Comparison of ENCODE assay signal across 1 cellular context in genomic region chr13:40503966-40504591, GRCh38.
TF ChIP-seq lines count a peak whose summit lies in the region.

No MANE protein-coding gene starts in this region.

TF ChIP-seq in HepG2, 621 proteins besides CTCF, POLR2A, EP300 and RAD21 (continued from another document and continues in another):
- TF ChIP-seq ZBTB34 (CRISPR knock-in tag; IDR thresholded peaks at IDR 0.05): peak; percentile 72
- no peak for TF ChIP-seq ZNF770 (CRISPR knock-in tag; IDR thresholded peaks at IDR 0.05)
- TF ChIP-seq, protein P1, sequence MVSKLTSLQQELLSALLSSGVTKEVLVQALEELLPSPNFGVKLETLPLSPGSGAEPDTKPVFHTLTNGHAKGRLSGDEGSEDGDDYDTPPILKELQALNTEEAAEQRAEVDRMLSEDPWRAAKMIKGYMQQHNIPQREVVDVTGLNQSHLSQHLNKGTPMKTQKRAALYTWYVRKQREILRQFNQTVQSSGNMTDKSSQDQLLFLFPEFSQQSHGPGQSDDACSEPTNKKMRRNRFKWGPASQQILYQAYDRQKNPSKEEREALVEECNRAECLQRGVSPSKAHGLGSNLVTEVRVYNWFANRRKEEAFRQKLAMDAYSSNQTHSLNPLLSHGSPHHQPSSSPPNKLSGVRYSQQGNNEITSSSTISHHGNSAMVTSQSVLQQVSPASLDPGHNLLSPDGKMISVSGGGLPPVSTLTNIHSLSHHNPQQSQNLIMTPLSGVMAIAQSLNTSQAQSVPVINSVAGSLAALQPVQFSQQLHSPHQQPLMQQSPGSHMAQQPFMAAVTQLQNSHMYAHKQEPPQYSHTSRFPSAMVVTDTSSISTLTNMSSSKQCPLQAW (CRISPR knock-in tag; IDR thresholded peaks at IDR 0.05): peak; percentile 48; the same call in 1 of the 2 replicates
- 0 out of 2 replicates have a peak, but pooled peaks have one; percentile 45 for TF ChIP-seq DMAP1 (CRISPR knock-in tag; IDR thresholded peaks at IDR 0.05)
- TF ChIP-seq ZNF646 (CRISPR knock-in tag; IDR thresholded peaks at IDR 0.05): peak; percentile 93
- peak; percentile 72 for TF ChIP-seq POGZ (CRISPR knock-in tag; IDR thresholded peaks at IDR 0.05)
- peak; percentile 79 for TF ChIP-seq SALL1 (CRISPR knock-in tag; IDR thresholded peaks at IDR 0.05)
- TF ChIP-seq FOXA1 (IDR thresholded peaks at IDR 0.05): peak; percentile 91
- peak; percentile 90 for TF ChIP-seq FOXA1 (CRISPR knock-in tag; IDR thresholded peaks at IDR 0.05)
- TF ChIP-seq SOX13 (IDR thresholded peaks at IDR 0.05): peak; percentile 86
- peak in 1 of 2 experiments; percentile 85; a peak in 2 of 4 replicates for TF ChIP-seq SOX13 (CRISPR knock-in tag; conservative IDR thresholded peaks at IDR 0.05 in 1 of 2, IDR thresholded peaks at IDR 0.05 in 1 of 2)
- peak; percentile 65 for TF ChIP-seq ELF3 (CRISPR knock-in tag; IDR thresholded peaks at IDR 0.05)
- TF ChIP-seq GATAD2A (CRISPR knock-in tag; IDR thresholded peaks at IDR 0.05): peak; percentile 76
- TF ChIP-seq ZSCAN5A (CRISPR knock-in tag; IDR thresholded peaks at IDR 0.05; ENCODE audit: borderline replicate concordance): no peak; the same call in 1 of the 2 replicates
- no peak for TF ChIP-seq PITX1 (CRISPR knock-in tag; IDR thresholded peaks at IDR 0.05)
- peak; percentile 83 for TF ChIP-seq SOX5 (CRISPR knock-in tag; IDR thresholded peaks at IDR 0.05; ENCODE audit: borderline replicate concordance)
- TF ChIP-seq ARID4A (CRISPR knock-in tag; IDR thresholded peaks at IDR 0.05; ENCODE audit: borderline replicate concordance): peak; percentile 44; the same call in 1 of the 2 replicates
- peak; percentile 89 for TF ChIP-seq RARA (CRISPR knock-in tag; IDR thresholded peaks at IDR 0.05)
- peak; percentile 80 for TF ChIP-seq FOXA3 (CRISPR knock-in tag; IDR thresholded peaks at IDR 0.05)
- 0 out of 2 replicates have a peak, but pooled peaks have one; percentile 34 for TF ChIP-seq KMT2A (CRISPR knock-in tag; IDR thresholded peaks at IDR 0.05)
- peak; percentile 96 for TF ChIP-seq TBL1XR1 (IDR thresholded peaks at IDR 0.05; ENCODE audit: borderline replicate concordance, low read length, partially characterized antibody)
- TF ChIP-seq ZNF749 (CRISPR knock-in tag; IDR thresholded peaks at IDR 0.05; ENCODE audit: borderline replicate concordance): no peak
- TF ChIP-seq ARNTL (CRISPR knock-in tag; IDR thresholded peaks at IDR 0.05): peak; percentile 63; the same call in 1 of the 2 replicates
- peak; percentile 57 for TF ChIP-seq ASH2L (IDR thresholded peaks at IDR 0.05; ENCODE audit: insufficient read length, low read depth, low read length)
- TF ChIP-seq CCDC6 (CRISPR knock-in tag; IDR thresholded peaks at IDR 0.05): peak; percentile 63; the same call in 1 of the 2 replicates
- TF ChIP-seq HIVEP1 (CRISPR knock-in tag; IDR thresholded peaks at IDR 0.05): 0 out of 2 replicates have a peak, but pooled peaks have one; percentile 35
- TF ChIP-seq ZKSCAN8 (CRISPR knock-in tag; IDR thresholded peaks at IDR 0.05; ENCODE audit: borderline replicate concordance): peak; percentile 60; the same call in 1 of the 2 replicates
- TF ChIP-seq, protein P2, sequence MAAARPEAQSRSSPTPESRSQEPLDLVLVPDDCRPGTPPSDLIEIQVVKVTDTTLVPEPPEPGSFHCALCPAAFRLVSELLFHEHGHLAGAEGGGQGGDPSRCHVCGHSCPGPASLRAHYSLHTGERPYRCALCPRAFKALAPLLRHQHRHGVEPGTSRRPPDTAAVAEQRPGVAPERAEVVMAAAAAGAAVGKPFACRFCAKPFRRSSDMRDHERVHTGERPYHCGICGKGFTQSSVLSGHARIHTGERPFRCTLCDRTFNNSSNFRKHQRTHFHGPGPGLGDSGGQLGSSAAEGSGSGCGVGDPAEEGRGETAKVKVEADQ (CRISPR knock-in tag; IDR thresholded peaks at IDR 0.05; ENCODE audit: borderline replicate concordance): no peak
- TF ChIP-seq STAG1 (CRISPR knock-in tag; IDR thresholded peaks at IDR 0.05): peak; percentile 32; the same call in 1 of the 2 replicates
- peak; percentile 55; the same call in 1 of the 2 replicates for TF ChIP-seq HMG20B (CRISPR knock-in tag; conservative IDR thresholded peaks at IDR 0.05)
- no peak for TF ChIP-seq ZFP1 (CRISPR knock-in tag; IDR thresholded peaks at IDR 0.05)
- no peak for TF ChIP-seq POLR2G (IDR thresholded peaks at IDR 0.05; ENCODE audit: low read depth, low read length)
- TF ChIP-seq, protein P3, sequence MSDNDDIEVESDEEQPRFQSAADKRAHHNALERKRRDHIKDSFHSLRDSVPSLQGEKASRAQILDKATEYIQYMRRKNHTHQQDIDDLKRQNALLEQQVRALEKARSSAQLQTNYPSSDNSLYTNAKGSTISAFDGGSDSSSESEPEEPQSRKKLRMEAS (IDR thresholded peaks at IDR 0.05): peak; percentile 45
- TF ChIP-seq ZSCAN21 (CRISPR knock-in tag; IDR thresholded peaks at IDR 0.05; ENCODE audit: borderline replicate concordance): peak; percentile 73; the same call in 1 of the 2 replicates
- peak; percentile 78 for TF ChIP-seq PAXIP1 (CRISPR knock-in tag; conservative IDR thresholded peaks at IDR 0.05)
- 0 out of 2 replicates have a peak, but pooled peaks have one; percentile 11 for TF ChIP-seq ZNF724P (CRISPR knock-in tag; IDR thresholded peaks at IDR 0.05; ENCODE audit: borderline replicate concordance)
- no peak for TF ChIP-seq ZNF510 (CRISPR knock-in tag; IDR thresholded peaks at IDR 0.05; ENCODE audit: low read depth)
